Comparison of ENCODE assay signal across 8 cellular contexts in the genomic region with DNA sequence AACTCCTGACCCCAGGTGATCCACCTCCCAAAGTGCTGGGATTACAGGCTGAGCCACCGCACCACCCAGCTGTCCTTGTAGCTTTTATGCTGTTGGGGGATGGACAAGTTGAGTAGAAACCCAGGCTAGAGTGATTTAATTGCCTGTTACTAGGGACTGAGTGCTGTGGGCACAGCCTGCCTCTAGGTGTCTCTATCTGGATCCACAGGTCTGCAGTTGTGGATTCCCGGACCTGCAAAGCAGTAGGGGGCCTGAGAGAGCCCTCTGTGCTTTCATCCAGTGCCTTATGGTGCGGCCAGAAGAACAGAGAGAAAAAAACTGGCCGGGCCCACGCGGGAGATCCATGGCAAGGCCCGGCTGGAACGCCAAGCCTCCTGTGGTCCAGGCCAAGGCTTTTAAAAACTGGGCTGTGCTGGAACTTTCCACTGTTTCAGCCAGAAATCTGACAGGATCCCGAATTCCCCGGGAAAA. TPM values are rescaled to one million over a fixed set of nuclear protein-coding genes. Genes with fewer than 3 reads are reported as not detected.
A peak's percentile ranks its signal among the peaks of the same experiment; 100 is the strongest.
DNase-seq lines count a peak whose midpoint lies in the region; ATAC-seq and TF ChIP-seq lines count a peak whose summit lies in the region.

No MANE protein-coding gene starts in this region.

- H3K4me1 ChIP-seq in MM.1S (ENCODE audit: low read length): peaks cover 29% of the 10 kb centered on the region
- peaks cover 0 to 50% (median 28%) of the 10 kb centered on the region in 12 donors for H3K4me1 ChIP-seq in heart left ventricle

- DNase-seq in GM04503 (ENCODE audit: low read depth) (peak; percentile 31), MM.1S (peak; percentile 48), heart left ventricle (peak; percentile 38 to 62 (median 49)), renal cortical epithelial cell (ENCODE audit: low read depth) (peak; percentile 89), T-cell (no peak)
- DNase-seq in activated CD8-positive, alpha-beta memory T cell treated with anti-CD3 and anti-CD28 coated beads, Interleukin-2, amount 50 U/mL, for 4 hours: no peak

- no peak overlapping the region for H3K4me3 Mint-ChIP-seq in T-cell

- H3K79me2 ChIP-seq in MM.1S (ENCODE audit: low read length): peaks cover 37% of the 10 kb centered on the region

- intact Hi-C loops in heart left ventricle (cut with DNase I): loop anchor here in 2 of 10 donors (2.0 to 10.0 kb wide), 2 partner anchors 34 to 204 kb away; partner anchors contain the start of gene STK35 (in 1 of the 2)

- no peak overlapping the region for H3K9ac ChIP-seq in MM.1S (ENCODE audit: low read length)

- H3K36me3 ChIP-seq in MM.1S (replicated peaks; ENCODE audit: insufficient read depth, low read length): no peaks in the 10 kb centered on the region
- peaks cover 0 to 37% (median 0%) of the 10 kb centered on the region in 9 donors for H3K36me3 ChIP-seq in heart left ventricle

- no peaks in the 10 kb centered on the region for H3K27me3 ChIP-seq in MM.1S (replicated peaks; ENCODE audit: insufficient read depth, low read length)
- no peaks in the 10 kb centered on the region for H3K27me3 ChIP-seq in heart left ventricle

- 21 to 29% (median 25%) methylated on average over 9 to 10 of the region's 10 CpGs for WGBS in heart left ventricle, 4 donors

- TF ChIP-seq CTCF in MM.1S (IDR thresholded peaks at IDR 0.05; ENCODE audit: low read length) (peak; percentile 40), WI38 (IDR thresholded peaks at IDR 0.05; ENCODE audit: low read depth, low read length) (peak; percentile 64), heart left ventricle (IDR thresholded peaks at IDR 0.05) (peak in 11 of 12 donors; percentile 12 to 77 (median 48))

- no peak overlapping the region for H2AFZ ChIP-seq in MM.1S (ENCODE audit: low read length)

- no peak overlapping the region for H3K27ac Mint-ChIP-seq in T-cell

- no peak overlapping the region for H3K27ac ChIP-seq in MM.1S (ENCODE audit: low read length)
- H3K27ac ChIP-seq in heart left ventricle: peak overlapping the region in 7 of 12 donors; percentile 8 to 49 (median 41)

- CTCF ChIA-PET in T-cell (lab: Charles Lee): no interaction called here

- no peaks in the 10 kb centered on the region for H3K9me3 Mint-ChIP-seq in T-cell

- peaks cover 19% of the 10 kb centered on the region for H3F3A ChIP-seq in MM.1S (ENCODE audit: insufficient read depth, low read length)

- TF ChIP-seq POLR2A in heart left ventricle (IDR thresholded peaks at IDR 0.05): no peak

- peaks cover 42 to 60% of the 10 kb centered on the region in 2 donors for H3K27me3 Mint-ChIP-seq in T-cell

- H3K4me3 ChIP-seq in MM.1S (ENCODE audit: low read length) (no peak overlapping the region), WI38 (ENCODE audit: low read depth, low read length) (no peak overlapping the region), heart left ventricle (no peak overlapping the region)

- POLR2A ChIA-PET in T-cell (lab: Charles Lee): no interaction called here

- no peaks in the 10 kb centered on the region for H4K20me1 ChIP-seq in MM.1S (ENCODE audit: insufficient read depth, low read length)

- H3K9me2 ChIP-seq in MM.1S (replicated peaks; ENCODE audit: insufficient read depth, low read length): no peaks in the 10 kb centered on the region

- H3K36me3 Mint-ChIP-seq in T-cell: no peaks in the 10 kb centered on the region

- peaks cover 0 to 7% (median 5%) of the 10 kb centered on the region in 3 donors for H3K4me1 Mint-ChIP-seq in T-cell

- ATAC-seq in heart left ventricle (peak; percentile 70 to 83 (median 82)), HG02884 (IDR thresholded peaks at IDR 0.05; ENCODE audit: unreplicated experiment) (no peak), T-cell (replicated peaks in 1 of 4) (no peak)

- H3K4me2 ChIP-seq in MM.1S (ENCODE audit: low read depth, low read length): no peak overlapping the region

- no peaks in the 10 kb centered on the region for H3K9me3 ChIP-seq in MM.1S (replicated peaks; ENCODE audit: insufficient read depth, low read length)
- H3K9me3 ChIP-seq in heart left ventricle: no peaks in the 10 kb centered on the region

RNA-seq across cellular contexts. Expression of gene SIRPA, which starts 5.1 kb away (rescaled TPM):
- total RNA-seq in heart left ventricle (10 to 100 TPM; 13.6 to 73.5 (median 28.5) TPM), renal cortical epithelial cell (27.8 and 56.9 TPM in 2 replicates), T-cell (under 1 TPM in 4 of 5 donors, not detected in 1; 0.15 to 0.72 (median 0.50) TPM)
- 10 to 100 TPM in 1 of 2 donors, 1 to 10 TPM in 1; 8.6 to 46.0 TPM for polyA plus RNA-seq in heart left ventricle

Comparison
In these comparisons a context has a peak if more than half of its experiments do, and no peak if none do; other contexts are left out.
1. DNase-seq: peak in GM04503 (single experiment), MM.1S (single experiment), heart left ventricle (5 of 5) and renal cortical epithelial cell (single experiment); none in activated CD8-positive, alpha-beta memory T cell treated with anti-CD3 and anti-CD28 coated beads, Interleukin-2, amount 50 U/mL, for 4 hours (single experiment) and T-cell (0 of 34).
2. ATAC-seq: peak in heart left ventricle (4 of 4); none in HG02884 (single experiment) and T-cell (0 of 4).
3. RNA of gene SIRPA, which starts 5.1 kb away (total RNA-seq): 27.8 to 56.9 TPM in renal cortical epithelial cell and 13.6 to 73.5 TPM in heart left ventricle; 0.15 to 0.72 TPM in T-cell; every median in the first group is over 4 times any median in the second.
4. Peak in every context shown above with its lines, with median percentiles within 50 percentile points of each other: CTCF ChIP-seq.